Comparison of ENCODE assay signal across 19 cellular contexts in genomic region chr2:150046211-150046610, GRCh38.
DNase-seq lines count a peak whose midpoint lies in the region; ATAC-seq and TF ChIP-seq lines count a peak whose summit lies in the region.
"Had no signal": no experiment of that assay in that cellular context is flagged by ENCODE, and none has a peak within 500 bp of the region (broad histone marks: within the 10 kb centered on the region; RNA-seq: fewer than 3 reads in every experiment).

No MANE protein-coding gene starts in this region.

- H3K27ac Mint-ChIP-seq in CD8-positive, alpha-beta T cell = no peak overlapping the region
- H3K27ac Mint-ChIP-seq: activated naive CD4-positive, alpha-beta T cell treated with anti-CD3 and anti-CD28 coated beads for 36 hours; CD4-positive, alpha-beta T cell; stimulated activated naive B cell treated with anti-CD40 and anti-IgM and Interleukin-4, amounts not matched to agents 10 μg/mL and 1 μg/mL and 100 μg/mL, for 72 hours had no signal

- peak overlapping the region; percentile 58 for H3K9ac ChIP-seq in skeletal muscle satellite cell (ENCODE audit: low read depth, low read length)

- H3K4me3 ChIP-seq in skeletal muscle satellite cell (ENCODE audit: low read length) = peak overlapping the region; percentile 64
- H3K4me3 ChIP-seq in CD8-positive, alpha-beta T cell (ENCODE audit: low read depth, low read length) = no peak overlapping the region
- H3K4me3 ChIP-seq: gastroesophageal sphincter had no signal

- ATAC-seq in foreskin keratinocyte (no peak), HG03432 (IDR thresholded peaks at IDR 0.05; ENCODE audit: unreplicated experiment) (no peak), HG02623 (IDR thresholded peaks at IDR 0.05; ENCODE audit: unreplicated experiment) (no peak)
- no peak for ATAC-seq in CD8-positive, alpha-beta T cell
- ATAC-seq: gastroesophageal sphincter; stimulated activated naive B cell treated with anti-CD40 and anti-IgM and Interleukin-4, amounts not matched to agents 10 μg/mL and 1 μg/mL and 100 μg/mL, for 72 hours had no signal

- H3K4me1 ChIP-seq in foreskin keratinocyte (peaks cover 12% of the 10 kb centered on the region), skeletal muscle satellite cell (ENCODE audit: control insufficient read depth, insufficient read depth, low read length) (peaks cover 18% of the 10 kb centered on the region)
- H3K4me1 ChIP-seq in CD8-positive, alpha-beta T cell (ENCODE audit: insufficient read depth, low read length) = no peaks in the 10 kb centered on the region
- H3K4me1 ChIP-seq: gastroesophageal sphincter had no signal

- no peak overlapping the region for H3K4me3 Mint-ChIP-seq in CD8-positive, alpha-beta T cell
- H3K4me3 Mint-ChIP-seq: activated naive CD4-positive, alpha-beta T cell treated with anti-CD3 and anti-CD28 coated beads for 36 hours; CD4-positive, alpha-beta T cell; stimulated activated naive B cell treated with anti-CD40 and anti-IgM and Interleukin-4, amounts not matched to agents 10 μg/mL and 1 μg/mL and 100 μg/mL, for 72 hours had no signal

- H3K4me1 Mint-ChIP-seq in CD8-positive, alpha-beta T cell (ENCODE audit: low read depth) = no peaks in the 10 kb centered on the region
- H3K4me1 Mint-ChIP-seq: stimulated activated naive B cell treated with anti-CD40 and anti-IgM and Interleukin-4, amounts not matched to agents 10 μg/mL and 1 μg/mL and 100 μg/mL, for 72 hours had no signal

- POLR2A ChIA-PET in RWPE1 (lab: Yijun Ruan, JAX; ENCODE audit: low non-redundant PET) = no interaction called here
- POLR2A ChIA-PET in CD8-positive, alpha-beta T cell (lab: Charles Lee) = no interaction called here

- H3K9me3 ChIP-seq in skeletal muscle satellite cell (replicated peaks; ENCODE audit: low read length) = no peaks in the 10 kb centered on the region
- H3K9me3 ChIP-seq in CD8-positive, alpha-beta T cell (ENCODE audit: low read length) = no peaks in the 10 kb centered on the region
- H3K9me3 ChIP-seq: gastroesophageal sphincter had no signal

- DNase-seq in GM03348 (ENCODE audit: low spot score) (peak; percentile 41), amniotic epithelial cell (ENCODE audit: low read depth) (peak; percentile 54), foreskin keratinocyte (peak; percentile 51 to 68), RWPE1 (ENCODE audit: low spot score) (no peak)
- no peak for DNase-seq in CD8-positive, alpha-beta T cell
- DNase-seq: activated naive CD4-positive, alpha-beta T cell treated with anti-CD3 and anti-CD28 coated beads for 36 hours; CD4-positive, alpha-beta T cell; cortex of kidney; GF-D8; KG1; NCI-H187; NCI-H748 treated with DMSO at 0.1 percent for 48 hours; stimulated activated CD4-positive, alpha-beta T cell treated with anti-CD3 and anti-CD28 coated beads, Interleukin-4, amount 100 ng/mL, for 4 hours; stimulated activated naive B cell treated with anti-CD40 and anti-IgM and Interleukin-4, amounts not matched to agents 10 μg/mL and 1 μg/mL and 100 μg/mL, for 72 hours; T1000 had no signal

- no peaks in the 10 kb centered on the region for H3K36me3 ChIP-seq in skeletal muscle satellite cell (ENCODE audit: insufficient read depth, low read length)
- no peaks in the 10 kb centered on the region for H3K36me3 ChIP-seq in CD8-positive, alpha-beta T cell (ENCODE audit: insufficient read depth, low read length)
- H3K36me3 ChIP-seq: gastroesophageal sphincter had no signal

- H3K4me2 ChIP-seq in skeletal muscle satellite cell (ENCODE audit: low read length) = peak overlapping the region; percentile 79

- TF ChIP-seq CTCF in foreskin keratinocyte (conservative IDR thresholded peaks at IDR 0.05) = no peak
- no peak for TF ChIP-seq CTCF in RWPE1 (conservative IDR thresholded peaks at IDR 0.05; ENCODE audit: low read depth)
- no peak for TF ChIP-seq CTCF in CD8-positive, alpha-beta T cell (IDR thresholded peaks at IDR 0.05)

- intact Hi-C loops in CD8-positive, alpha-beta T cell (cut with DNase I, micrococcal nuclease) = no loop called here

- no peaks in the 10 kb centered on the region for H3K27me3 Mint-ChIP-seq in CD8-positive, alpha-beta T cell (ENCODE audit: low read depth)
- H3K27me3 Mint-ChIP-seq: CD4-positive, alpha-beta T cell; stimulated activated naive B cell treated with anti-CD40 and anti-IgM and Interleukin-4, amounts not matched to agents 10 μg/mL and 1 μg/mL and 100 μg/mL, for 72 hours had no signal

- no peaks in the 10 kb centered on the region for H3K27me3 ChIP-seq in foreskin keratinocyte
- H3K27me3 ChIP-seq in skeletal muscle satellite cell (ENCODE audit: control insufficient read depth, insufficient read depth, low read length) = no peaks in the 10 kb centered on the region
- no peaks in the 10 kb centered on the region for H3K27me3 ChIP-seq in CD8-positive, alpha-beta T cell (ENCODE audit: insufficient read depth, low read length)
- H3K27me3 ChIP-seq: gastroesophageal sphincter had no signal

- no peaks in the 10 kb centered on the region for H3K36me3 Mint-ChIP-seq in CD8-positive, alpha-beta T cell
- H3K36me3 Mint-ChIP-seq: stimulated activated naive B cell treated with anti-CD40 and anti-IgM and Interleukin-4, amounts not matched to agents 10 μg/mL and 1 μg/mL and 100 μg/mL, for 72 hours had no signal

- CTCF ChIA-PET in RWPE1 (lab: Yijun Ruan, JAX) = interaction anchor here (0.6 kb wide), 1 partner anchor 137 kb away, joined by 3 read pairs; no protein-coding TSS in a partner anchor
- CTCF ChIA-PET in CD8-positive, alpha-beta T cell (lab: Charles Lee) = no interaction called here

- H3K27ac ChIP-seq in foreskin keratinocyte (no peak overlapping the region), RWPE1 (no peak overlapping the region)
- H3K27ac ChIP-seq in CD8-positive, alpha-beta T cell (ENCODE audit: low read depth, low read length) = no peak overlapping the region
- H3K27ac ChIP-seq: gastroesophageal sphincter had no signal

- peaks cover 3% of the 10 kb centered on the region for H3K9me3 Mint-ChIP-seq in CD8-positive, alpha-beta T cell

Comparison
In these comparisons a context has a peak if more than half of its experiments do, and no peak if none do; other contexts are left out.
1. DNase-seq: peak in GM03348 (single experiment), amniotic epithelial cell (single experiment) and foreskin keratinocyte (2 of 2); none in RWPE1 (single experiment) and CD8-positive, alpha-beta T cell (0 of 7).